26 cellular contexts compared by ENCODE assay signal in genomic region chr17:43799047-43799446, GRCh38. TPM values are rescaled to one million over a fixed set of nuclear protein-coding genes. Genes with fewer than 3 reads are reported as not detected.
A peak's percentile ranks its signal among the peaks of the same experiment; 100 is the strongest.
DNase-seq lines count a peak whose midpoint lies in the region; ATAC-seq and TF ChIP-seq lines count a peak whose summit lies in the region.
"Had no signal": no experiment of that assay in that cellular context is flagged by ENCODE, and none has a peak within 500 bp of the region (broad histone marks: within the 10 kb centered on the region; RNA-seq: fewer than 3 reads in every experiment).

No MANE protein-coding gene starts in this region.

- TF ChIP-seq CTCF in right atrium auricular region (IDR thresholded peaks at IDR 0.05) (no peak), heart left ventricle (IDR thresholded peaks at IDR 0.05) (no peak), endodermal cell (conservative IDR thresholded peaks at IDR 0.05) (no peak)

- peaks cover 3% of the 10 kb centered on the region for H3K36me3 Mint-ChIP-seq in endodermal cell (ENCODE audit: low read depth)
- H3K36me3 Mint-ChIP-seq: CD4-positive, alpha-beta memory T cell; CD4-positive, CD25-positive, alpha-beta regulatory T cell; CD8-positive, alpha-beta memory T cell had no signal

- DNase-seq in Right ventricle myocardium inferior (ENCODE audit: missing footprints), result no peak
- no peak for DNase-seq in right atrium auricular region (ENCODE audit: low spot score)
- DNase-seq in heart left ventricle, result no peak
- DNase-seq in left cardiac atrium, result no peak
- peak; percentile 15 for DNase-seq in endodermal cell
- no peak for DNase-seq in GOT3 (lab: John Stamatoyannopoulos, UW)
- DNase-seq: BE2C; C1 segment of cervical spinal cord; CD4-positive, alpha-beta memory T cell; CD4-positive, CD25-positive, alpha-beta regulatory T cell; CD8-positive, alpha-beta memory T cell; COR-L47; DMS 273 treated with DMSO at 0.1 percent for 48 hours; DMS153; DMS79; DND-41; EL; GDM1 had no signal

- ATAC-seq in Right ventricle myocardium inferior (peak; percentile 15), heart left ventricle (peak; percentile 5 to 36 (median 22)), left cardiac atrium (no peak)
- ATAC-seq: A549, GM12878 had no signal

- H3K9me3 ChIP-seq in right atrium auricular region (no peaks in the 10 kb centered on the region), heart left ventricle (no peaks in the 10 kb centered on the region), endodermal cell (ENCODE audit: control insufficient read depth, low read length) (peaks cover 5% of the 10 kb centered on the region)

- peaks cover 25% of the 10 kb centered on the region for H3K9me3 Mint-ChIP-seq in endodermal cell
- H3K9me3 Mint-ChIP-seq: CD4-positive, alpha-beta memory T cell; CD8-positive, alpha-beta memory T cell had no signal

- no peaks in the 10 kb centered on the region for H3K27me3 ChIP-seq in right atrium auricular region
- no peaks in the 10 kb centered on the region for H3K27me3 ChIP-seq in heart left ventricle
- no peaks in the 10 kb centered on the region for H3K27me3 ChIP-seq in endodermal cell (ENCODE audit: control insufficient read depth, insufficient read depth, low read length, poor library complexity, severe bottlenecking)
- H3K27me3 ChIP-seq: BLaER1 had no signal

- H3K4me1 Mint-ChIP-seq in endodermal cell, result no peaks in the 10 kb centered on the region
- H3K4me1 Mint-ChIP-seq: CD14-positive monocyte; CD4-positive, alpha-beta memory T cell; CD4-positive, CD25-positive, alpha-beta regulatory T cell; CD8-positive, alpha-beta memory T cell had no signal

- no peak overlapping the region for H3K27ac Mint-ChIP-seq in endodermal cell
- H3K27ac Mint-ChIP-seq: CD14-positive monocyte; CD4-positive, alpha-beta memory T cell; CD4-positive, CD25-positive, alpha-beta regulatory T cell; CD8-positive, alpha-beta memory T cell had no signal

- H3K27ac ChIP-seq in right atrium auricular region (no peak overlapping the region), heart left ventricle (no peak overlapping the region), endodermal cell (ENCODE audit: low read depth, low read length) (no peak overlapping the region)
- H3K27ac ChIP-seq: 22Rv1, A549, BLaER1 had no signal

- H3K4me3 Mint-ChIP-seq in endodermal cell, result no peak overlapping the region
- H3K4me3 Mint-ChIP-seq: CD14-positive monocyte; CD4-positive, alpha-beta memory T cell; CD4-positive, CD25-positive, alpha-beta regulatory T cell; CD8-positive, alpha-beta memory T cell had no signal

- H3K4me3 ChIP-seq in right atrium auricular region (no peak overlapping the region), heart left ventricle (no peak overlapping the region), endodermal cell (ENCODE audit: low read length) (no peak overlapping the region)
- H3K4me3 ChIP-seq: A549, BLaER1, GM12878 had no signal

- H3K9ac ChIP-seq in endodermal cell (ENCODE audit: extremely low read depth, low read length, poor library complexity, severe bottlenecking), result no peak overlapping the region
- H3K9ac ChIP-seq: BLaER1 had no signal

- H3K27me3 Mint-ChIP-seq in endodermal cell (ENCODE audit: insufficient read depth), result peaks cover 9% of the 10 kb centered on the region

- WGBS in heart left ventricle, 4 donors, result 86 to 91% (median 87%) methylated on average over 2 of the region's 2 CpGs
- WGBS in endodermal cell (ENCODE audit: insufficient coverage in 1 of 2, insufficient read length in 1 of 2), 2 experiments, result 94 to 100% methylated on average over 2 of the region's 2 CpGs

- peaks cover 39% of the 10 kb centered on the region for H3K36me3 ChIP-seq in right atrium auricular region
- H3K36me3 ChIP-seq in heart left ventricle, result peaks cover 0 to 37% (median 18%) of the 10 kb centered on the region in 9 donors
- no peaks in the 10 kb centered on the region for H3K36me3 ChIP-seq in endodermal cell (ENCODE audit: control insufficient read depth, insufficient read depth, low read length)
- H3K36me3 ChIP-seq: BE2C, BLaER1 had no signal

- TF ChIP-seq POLR2A in heart left ventricle (IDR thresholded peaks at IDR 0.05), result no peak

- intact Hi-C loops in Right ventricle myocardium inferior (cut with DNase I), result no loop called here
- intact Hi-C loops in heart left ventricle (cut with DNase I), result no loop called here
- intact Hi-C loops in left cardiac atrium (cut with DNase I), result no loop called here

- no peaks in the 10 kb centered on the region for H3K4me1 ChIP-seq in right atrium auricular region
- no peaks in the 10 kb centered on the region for H3K4me1 ChIP-seq in heart left ventricle
- H3K4me1 ChIP-seq in endodermal cell (ENCODE audit: control insufficient read depth, insufficient read depth, low read length), result no peaks in the 10 kb centered on the region
- H3K4me1 ChIP-seq: A549, BE2C had no signal

RNA-seq across cellular contexts. Expression of gene CFAP97D1, which starts 18.8 kb away (rescaled TPM):
- total RNA-seq in Right ventricle myocardium inferior (not detected), right atrium auricular region (not detected), heart left ventricle (under 1 TPM in 2 of 9 donors, not detected in 7; 0.05 to 0.45 TPM), left cardiac atrium (not detected), endodermal cell (not detected)
- polyA plus RNA-seq in heart left ventricle, result not detected
- polyA plus RNA-seq in endodermal cell (2013, experiment 1 of 2), result not detected
- not detected for polyA plus RNA-seq in endodermal cell (2013, experiment 2 of 2)
- total RNA-seq: A172; CD4-positive, alpha-beta memory T cell; CD4-positive, CD25-positive, alpha-beta regulatory T cell; CD8-positive, alpha-beta memory T cell; Daoy; G401; GM12878 had no signal
- polyA plus RNA-seq: A549; CD14-positive monocyte; CD4-positive, alpha-beta memory T cell; CD4-positive, CD25-positive, alpha-beta regulatory T cell; CD8-positive, alpha-beta memory T cell had no signal

RNA-seq across cellular contexts. Expression of gene DUSP3, which starts 20.3 kb away (rescaled TPM):
- 260 TPM for total RNA-seq in Right ventricle myocardium inferior
- total RNA-seq in right atrium auricular region, result 100 to 1,000 TPM; 151 to 175 TPM
- 100 to 1,000 TPM; 210 to 363 (median 267) TPM for total RNA-seq in heart left ventricle
- 100 to 1,000 TPM; 208 to 312 TPM for polyA plus RNA-seq in heart left ventricle
- 100 to 1,000 TPM; 149 to 204 TPM for total RNA-seq in left cardiac atrium
- total RNA-seq in endodermal cell, result 10 to 100 TPM; 25.4 to 31.0 TPM
- polyA plus RNA-seq in endodermal cell (2013, experiment 1 of 2), result 24.9 TPM
- polyA plus RNA-seq in endodermal cell (2013, experiment 2 of 2), result 20.0 TPM

RNA-seq across cellular contexts. Expression of gene MPP3, which starts 33.9 kb away (rescaled TPM):
- total RNA-seq in Right ventricle myocardium inferior (43.0 TPM), right atrium auricular region (10 to 100 TPM; 35.0 to 36.2 TPM), heart left ventricle (10 to 100 TPM; 13.8 to 70.2 (median 25.3) TPM), left cardiac atrium (10 to 100 TPM; 30.7 to 74.2 TPM), endodermal cell (1 to 10 TPM; 5.8 to 6.8 TPM)
- polyA plus RNA-seq in heart left ventricle, result 10 to 100 TPM; 40.0 to 45.4 TPM
- polyA plus RNA-seq in endodermal cell (2013, experiment 1 of 2), result 6.6 TPM
- 10.8 TPM for polyA plus RNA-seq in endodermal cell (2013, experiment 2 of 2)
- total RNA-seq: CD4-positive, CD25-positive, alpha-beta regulatory T cell; GM12878 had no signal
- polyA plus RNA-seq: CD14-positive monocyte; CD4-positive, CD25-positive, alpha-beta regulatory T cell; CD8-positive, alpha-beta memory T cell; GM12878 had no signal

RNA-seq across cellular contexts. Expression of gene SOST, which starts 40.5 kb away (rescaled TPM):
- total RNA-seq in Right ventricle myocardium inferior, result not detected
- total RNA-seq in right atrium auricular region, result not detected
- total RNA-seq in heart left ventricle, result not detected
- polyA plus RNA-seq in heart left ventricle, result not detected
- not detected for total RNA-seq in left cardiac atrium
- total RNA-seq in endodermal cell, result not detected
- 39.2 TPM for polyA plus RNA-seq in endodermal cell (2013, experiment 1 of 2)
- polyA plus RNA-seq in endodermal cell (2013, experiment 2 of 2), result 37.0 TPM
- total RNA-seq: CD4-positive, alpha-beta memory T cell; CD4-positive, CD25-positive, alpha-beta regulatory T cell; CD8-positive, alpha-beta memory T cell; GM12878 had no signal
- polyA plus RNA-seq: CD14-positive monocyte; CD4-positive, alpha-beta memory T cell; CD4-positive, CD25-positive, alpha-beta regulatory T cell; CD8-positive, alpha-beta memory T cell; GM12878 had no signal

RNA-seq across cellular contexts. Expression of gene CD300LG, which starts 47.9 kb away (rescaled TPM):
- total RNA-seq in Right ventricle myocardium inferior, result 16.6 TPM
- total RNA-seq in right atrium auricular region, result 10 to 100 TPM; 11.8 to 30.4 TPM
- 10 to 100 TPM in 7 of 9 donors, 1 to 10 TPM in 2; 7.3 to 85.8 (median 19.9) TPM for total RNA-seq in heart left ventricle
- 10 to 100 TPM; 15.5 to 37.2 TPM for polyA plus RNA-seq in heart left ventricle
- total RNA-seq in left cardiac atrium, result 10 to 100 TPM; 14.5 to 15.0 TPM
- not detected for total RNA-seq in endodermal cell
- not detected for polyA plus RNA-seq in endodermal cell (2013, experiment 1 of 2)
- polyA plus RNA-seq in endodermal cell (2013, experiment 2 of 2), result not detected
- total RNA-seq: A172; CD4-positive, alpha-beta memory T cell; CD4-positive, CD25-positive, alpha-beta regulatory T cell; CD8-positive, alpha-beta memory T cell; G401; GM12878 had no signal
- polyA plus RNA-seq: A549; CD14-positive monocyte; CD4-positive, alpha-beta memory T cell; CD4-positive, CD25-positive, alpha-beta regulatory T cell; CD8-positive, alpha-beta memory T cell; GM12878 had no signal

Comparison
In these comparisons a context has a peak if more than half of its experiments do, and no peak if none do; other contexts are left out.
1. ATAC-seq: peak in Right ventricle myocardium inferior (single experiment) and heart left ventricle (4 of 4); none in left cardiac atrium (0 of 2).